24 cellular contexts compared by ENCODE assay signal in the genomic region with DNA sequence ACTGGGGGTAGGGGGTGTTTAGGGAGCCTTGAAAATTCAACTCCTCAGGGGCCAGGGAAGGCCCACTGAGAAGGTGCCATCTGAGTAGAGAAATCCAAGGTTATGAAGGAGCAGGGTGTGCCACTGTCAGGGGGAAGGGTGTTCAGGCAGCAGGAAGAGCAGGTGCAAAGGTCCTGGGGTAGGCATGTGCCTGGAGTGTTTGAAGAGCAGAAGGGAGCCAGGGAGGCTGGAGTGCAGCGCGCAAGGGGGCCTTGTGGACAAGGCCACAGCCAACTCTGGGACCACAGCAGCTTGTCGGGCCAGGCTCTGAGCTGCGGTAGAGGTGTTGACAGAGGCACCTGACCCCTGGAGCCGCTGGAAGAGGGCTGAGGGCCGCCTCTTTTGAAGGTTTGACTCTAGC. TPM values are rescaled to one million over a fixed set of nuclear protein-coding genes. Genes with fewer than 3 reads are reported as not detected.
A peak's percentile ranks its signal among the peaks of the same experiment; 100 is the strongest.
DNase-seq lines count a peak whose midpoint lies in the region; FAIRE-seq and TF ChIP-seq lines count a peak whose summit lies in the region.
"Had no signal": no experiment of that assay in that cellular context is flagged by ENCODE, and none has a peak within 500 bp of the region (broad histone marks: within the 10 kb centered on the region; RNA-seq: fewer than 3 reads in every experiment).

No MANE protein-coding gene starts in this region.

- CTCF ChIA-PET in H1 (lab: Charles Lee; ENCODE audit: partially characterized antibody): interaction anchor here (0.6 to 6.9 kb wide), 21 partner anchors 11 to 200 kb away, joined by 3 to 38 read pairs (median 6); no protein-coding TSS in a partner anchor

- no peak overlapping the region for H2BK5ac ChIP-seq in H1 (ENCODE audit: low read depth, low read length)
- no peak overlapping the region for H2BK5ac ChIP-seq in neuronal stem cell (ENCODE audit: low read length)

- H2BK15ac ChIP-seq in H1 (ENCODE audit: low read length): no peak overlapping the region
- H2BK15ac ChIP-seq in neuronal stem cell (ENCODE audit: low read length): peak overlapping the region; percentile 15

- DNase-seq in WERI-Rb-1: no peak
- DNase-seq in H1 (ENCODE audit: low read depth in 1 of 2, low spot score in 2 of 2): no peak
- no peak for DNase-seq in neuronal stem cell (ENCODE audit: low spot score)
- no peak for DNase-seq in HAP-1 (ENCODE audit: low spot score in 2 of 2)
- no peak for DNase-seq in hepatic stellate cell (ENCODE audit: low spot score)
- no peak for DNase-seq in OCI-M1 (lab: John Stamatoyannopoulos, UW)
- DNase-seq: 8988T; ACHN; BE2C; C1 segment of cervical spinal cord; CD4-positive, alpha-beta memory T cell; CD4-positive, CD25-positive, alpha-beta regulatory T cell; CD8-positive, alpha-beta memory T cell; COR-L47; DMS 273 treated with DMSO at 0.1 percent for 48 hours; DMS79 treated with DMSO at 0.1 percent for 48 hours; GF-D8 had no signal

- no peak overlapping the region for H3K4me3 ChIP-seq in WERI-Rb-1 (ENCODE audit: low read depth, low read length)
- no peak overlapping the region for H3K4me3 ChIP-seq in H1 (ENCODE audit: extremely low read depth in 1 of 4, insufficient read depth in 2 of 4, low read depth in 3 of 4, low read length in 4 of 4)
- H3K4me3 ChIP-seq in neuronal stem cell (ENCODE audit: low read length in 2 of 2): no peak overlapping the region
- H3K4me3 ChIP-seq in HAP-1: no peak overlapping the region
- H3K4me3 ChIP-seq: BLaER1 had no signal

- H3K4me2 ChIP-seq in H1 (ENCODE audit: insufficient read depth in 1 of 2, low read depth in 2 of 2, low read length in 2 of 2): no peak overlapping the region
- no peak overlapping the region for H3K4me2 ChIP-seq in neuronal stem cell (ENCODE audit: insufficient read depth, low read length, poor library complexity, severe bottlenecking)
- H3K4me2 ChIP-seq: BLaER1 had no signal

- no peaks in the 10 kb centered on the region for H3K79me2 ChIP-seq in H1 (ENCODE audit: control insufficient read depth in 1 of 2, insufficient read depth in 2 of 2, low read length in 2 of 2)

- in situ Hi-C loops in HAP-1 (cut with MboI; ENCODE audit: low sequenced_read_pairs): no loop called here

- no peak overlapping the region for H3K4ac ChIP-seq in H1 (replicated peaks; ENCODE audit: insufficient read length, low read depth, low read length)
- H3K4ac ChIP-seq in neuronal stem cell (ENCODE audit: low read length): no peak overlapping the region

- H3K23me2 ChIP-seq in H1 (ENCODE audit: low read depth, low read length): no peaks in the 10 kb centered on the region

- H4K8ac ChIP-seq in H1 (ENCODE audit: extremely low read depth, insufficient read depth, low read length): no peak overlapping the region
- H4K8ac ChIP-seq in neuronal stem cell (ENCODE audit: low read depth, low read length): no peak overlapping the region

- H3K9ac ChIP-seq in H1 (replicated peaks in 1 of 4; ENCODE audit: extremely low read depth in 1 of 4, low read depth in 3 of 4, low read length in 3 of 4) (no peak overlapping the region), neuronal stem cell (ENCODE audit: low read depth, low read length, poor library complexity) (no peak overlapping the region)
- H3K9ac ChIP-seq: BLaER1 had no signal

- no peak for FAIRE-seq in H1 (lab: Jason Lieb, UNC)
- FAIRE-seq: A204.1, G401.6, GM12891, GM19239 had no signal

- H3K9me3 ChIP-seq in WERI-Rb-1 (ENCODE audit: severe bottlenecking): no peaks in the 10 kb centered on the region
- H3K9me3 ChIP-seq in H1 (ENCODE audit: insufficient read depth in 2 of 2, low read depth in 1 of 2, low read length in 1 of 2): no peaks in the 10 kb centered on the region
- H3K9me3 ChIP-seq in neuronal stem cell (replicated peaks in 1 of 2; ENCODE audit: control insufficient read depth in 2 of 2, insufficient read depth in 1 of 2, low read depth in 1 of 2, low read length in 2 of 2): peaks cover 0 to 3% of the 10 kb centered on the region in 2 donors
- no peaks in the 10 kb centered on the region for H3K9me3 ChIP-seq in HAP-1
- H3K9me3 ChIP-seq: BE2C, BLaER1 had no signal

- H2BK120ac ChIP-seq in H1 (replicated peaks; ENCODE audit: low read depth, low read length): no peak overlapping the region
- H2BK120ac ChIP-seq in neuronal stem cell (ENCODE audit: low read depth, low read length): no peak overlapping the region

- no peak for TF ChIP-seq EP300 in H1 (IDR thresholded peaks at IDR 0.05; ENCODE audit: borderline replicate concordance in 1 of 2, low read depth in 2 of 2, low read length in 2 of 2)

- no peak overlapping the region for H3K56ac ChIP-seq in H1 (replicated peaks; ENCODE audit: insufficient read length, low read depth, low read length)

- no peak overlapping the region for H2BK12ac ChIP-seq in H1 (ENCODE audit: low read depth, low read length)
- peak overlapping the region; percentile 35 for H2BK12ac ChIP-seq in neuronal stem cell (ENCODE audit: low read length)

- no peak for TF ChIP-seq RAD21 in H1 (IDR thresholded peaks at IDR 0.05 in 1 of 2, conservative IDR thresholded peaks at IDR 0.05 in 1 of 2; ENCODE audit: low read depth in 2 of 2, low read length in 2 of 2)

- no peak overlapping the region for H2BK20ac ChIP-seq in H1 (ENCODE audit: low read length)

- no peaks in the 10 kb centered on the region for H3K79me1 ChIP-seq in H1 (ENCODE audit: low read depth, low read length)
- H3K79me1 ChIP-seq in neuronal stem cell (ENCODE audit: low read depth, low read length): no peaks in the 10 kb centered on the region

- TF ChIP-seq POLR2A in H1 (IDR thresholded peaks at IDR 0.05; ENCODE audit: control extremely low read depth in 1 of 2, low read depth in 2 of 2, low read length in 2 of 2): no peak

- H2AFZ ChIP-seq in H1 (ENCODE audit: low read length) (no peak overlapping the region), neuronal stem cell (ENCODE audit: low read length) (no peak overlapping the region)

- 89% methylated on average over 6 of the region's 6 CpGs; no CpG with 5 or more reads in 1 of the 2 experiments for WGBS in H1 (ENCODE audit: extremely low coverage in 1 of 2, insufficient coverage in 1 of 2, insufficient read length in 1 of 2, insufficient replicate concordance in 2 of 2, low coverage in 1 of 2, low lambda C conversion rate in 2 of 2, missing lambda C conversion rate in 1 of 2), 2 experiments
- WGBS in neuronal stem cell (ENCODE audit: extremely low coverage in 2 of 2, insufficient read length in 2 of 2, insufficient replicate concordance in 1 of 2), 2 donors: no CpG with 5 or more reads among the region's 6 CpGs

- H3K14ac ChIP-seq in H1 (ENCODE audit: insufficient read length): no peak overlapping the region
- H3K14ac ChIP-seq in neuronal stem cell (ENCODE audit: low read length): no peak overlapping the region

- H3K36me3 ChIP-seq in WERI-Rb-1 (no peaks in the 10 kb centered on the region), H1 (ENCODE audit: control insufficient read depth in 2 of 4, insufficient read depth in 4 of 4, low read length in 3 of 4) (no peaks in the 10 kb centered on the region), neuronal stem cell (replicated peaks in 1 of 2; ENCODE audit: control insufficient read depth in 2 of 2, insufficient read depth in 2 of 2, low read length in 2 of 2) (no peaks in the 10 kb centered on the region), HAP-1 (replicated peaks) (no peaks in the 10 kb centered on the region)
- H3K36me3 ChIP-seq: BE2C, BLaER1 had no signal

- H3K18ac ChIP-seq in H1 (ENCODE audit: extremely low read depth, low read length) (no peak overlapping the region), neuronal stem cell (ENCODE audit: low read length) (peak overlapping the region; percentile 42)

- POLR2A ChIA-PET in H1 (lab: Charles Lee; ENCODE audit: partially characterized antibody): interaction anchor here (0.7 kb wide), 1 partner anchor 620 kb away, joined by 3 read pairs; no protein-coding TSS in a partner anchor

- H3K23ac ChIP-seq in H1 (ENCODE audit: insufficient read length) (no peak overlapping the region), neuronal stem cell (ENCODE audit: low read depth, low read length, poor library complexity) (no peak overlapping the region)

- H3K27me3 ChIP-seq in WERI-Rb-1 (ENCODE audit: insufficient read depth, low read depth, severe bottlenecking) (no peaks in the 10 kb centered on the region), H1 (replicated peaks in 1 of 4; ENCODE audit: control insufficient read depth in 3 of 4, extremely low read depth in 1 of 4, insufficient read depth in 3 of 4, low read length in 3 of 4) (no peaks in the 10 kb centered on the region), neuronal stem cell (ENCODE audit: control insufficient read depth in 3 of 3, insufficient read depth in 3 of 3, low read depth in 1 of 3, low read length in 3 of 3) (peaks cover 0 to 34% (median 0%) of the 10 kb centered on the region in 3 experiments), HAP-1 (ENCODE audit: low read depth) (0 out of 2 replicates have a peak, but pooled peaks cover 2% of the 10 kb centered on the region)
- H3K27me3 ChIP-seq: BE2C, BLaER1 had no signal

- H3K27ac ChIP-seq in WERI-Rb-1 (peak overlapping the region; percentile 89), H1 (ENCODE audit: low read depth, low read length) (no peak overlapping the region), neuronal stem cell (replicated peaks; ENCODE audit: low read length) (no peak overlapping the region)
- H3K27ac ChIP-seq: BLaER1 had no signal

- TF ChIP-seq CTCF in WERI-Rb-1 (IDR thresholded peaks at IDR 0.05; ENCODE audit: low read depth, low read length) (no peak), H1 (IDR thresholded peaks at IDR 0.05; ENCODE audit: control extremely low read depth in 1 of 3, insufficient read depth in 1 of 3, low read depth in 1 of 3, low read length in 3 of 3) (no peak)

- no peaks in the 10 kb centered on the region for H4K20me1 ChIP-seq in H1 (replicated peaks in 1 of 2; ENCODE audit: control insufficient read depth in 1 of 2, insufficient read depth in 2 of 2, low read length in 2 of 2)
- H4K20me1 ChIP-seq: BLaER1 had no signal

- H4K91ac ChIP-seq in H1 (replicated peaks; ENCODE audit: insufficient read length, low read length) (no peak overlapping the region), neuronal stem cell (ENCODE audit: low read depth, low read length, poor library complexity) (peak overlapping the region; percentile 61)

- H2AK5ac ChIP-seq in H1 (ENCODE audit: low read depth, low read length) (no peak overlapping the region), neuronal stem cell (ENCODE audit: low read depth, low read length) (peak overlapping the region; percentile 47)

- H4K5ac ChIP-seq in H1 (ENCODE audit: insufficient read length, low read depth, low read length): no peak overlapping the region

- no peaks in the 10 kb centered on the region; a peak in 2 of 7 replicates for H3K4me1 ChIP-seq in H1 (replicated peaks in 1 of 4; ENCODE audit: control insufficient read depth in 3 of 4, insufficient read depth in 4 of 4, low read length in 3 of 4)
- H3K4me1 ChIP-seq in neuronal stem cell (ENCODE audit: control insufficient read depth in 2 of 2, insufficient read depth in 1 of 2, low read depth in 1 of 2, low read length in 2 of 2): peaks cover 0 to 15% of the 10 kb centered on the region in 2 donors
- no peaks in the 10 kb centered on the region for H3K4me1 ChIP-seq in HAP-1
- H3K4me1 ChIP-seq: BLaER1 had no signal

RNA-seq across cellular contexts. Expression of gene ACTL8, which starts 19.3 kb away (rescaled TPM):
- 0.47 and 1.1 TPM in 2 replicates for total RNA-seq in H1 (2021; fragmentation: NEBNext Ultra II Directional; extraction: Animal tissue kit (Norgen Biotek cat#: 25700))
- 0.33 and 0.63 TPM in 2 replicates for polyA plus RNA-seq in H1 (2011; rRNA removed)
- 0.49 TPM for polyA plus RNA-seq in H1 (2011; cell fraction: cytosol; rRNA removed)
- polyA plus RNA-seq in H1 (2011; cell fraction: nucleus; rRNA removed): 0.23 TPM
- polyA plus RNA-seq in H1 (2012, experiment 1 of 2): 0.70 to 0.90 TPM (median 0.74 TPM) in 4 replicates
- polyA plus RNA-seq in H1 (2012, experiment 2 of 2): 1.9 TPM
- polyA plus RNA-seq in H1 (2013, experiment 1 of 2): 0.16 TPM
- polyA plus RNA-seq in H1 (2013, experiment 2 of 2): 0.22 TPM
- polyA minus RNA-seq in H1 (2011; rRNA and poly(A)+ RNA removed): 0.51 and 0.60 TPM in 2 replicates
- not detected for polyA minus RNA-seq in H1 (2011; cell fraction: cytosol; rRNA and poly(A)+ RNA removed)
- polyA minus RNA-seq in H1 (2011; cell fraction: nucleus; rRNA and poly(A)+ RNA removed): 0.70 TPM
- not detected for polyA plus RNA-seq in neuronal stem cell (2013, experiment 1 of 2)
- polyA plus RNA-seq in neuronal stem cell (2013, experiment 2 of 2): not detected
- total RNA-seq: CD4-positive, alpha-beta memory T cell; CD4-positive, CD25-positive, alpha-beta regulatory T cell; CD8-positive, alpha-beta memory T cell had no signal
- polyA plus RNA-seq: AG04450; CD14-positive monocyte; CD4-positive, alpha-beta memory T cell; CD4-positive, CD25-positive, alpha-beta regulatory T cell; CD8-positive, alpha-beta memory T cell had no signal
